ENCODE assay signal across 14 cellular contexts in the genomic region with DNA sequence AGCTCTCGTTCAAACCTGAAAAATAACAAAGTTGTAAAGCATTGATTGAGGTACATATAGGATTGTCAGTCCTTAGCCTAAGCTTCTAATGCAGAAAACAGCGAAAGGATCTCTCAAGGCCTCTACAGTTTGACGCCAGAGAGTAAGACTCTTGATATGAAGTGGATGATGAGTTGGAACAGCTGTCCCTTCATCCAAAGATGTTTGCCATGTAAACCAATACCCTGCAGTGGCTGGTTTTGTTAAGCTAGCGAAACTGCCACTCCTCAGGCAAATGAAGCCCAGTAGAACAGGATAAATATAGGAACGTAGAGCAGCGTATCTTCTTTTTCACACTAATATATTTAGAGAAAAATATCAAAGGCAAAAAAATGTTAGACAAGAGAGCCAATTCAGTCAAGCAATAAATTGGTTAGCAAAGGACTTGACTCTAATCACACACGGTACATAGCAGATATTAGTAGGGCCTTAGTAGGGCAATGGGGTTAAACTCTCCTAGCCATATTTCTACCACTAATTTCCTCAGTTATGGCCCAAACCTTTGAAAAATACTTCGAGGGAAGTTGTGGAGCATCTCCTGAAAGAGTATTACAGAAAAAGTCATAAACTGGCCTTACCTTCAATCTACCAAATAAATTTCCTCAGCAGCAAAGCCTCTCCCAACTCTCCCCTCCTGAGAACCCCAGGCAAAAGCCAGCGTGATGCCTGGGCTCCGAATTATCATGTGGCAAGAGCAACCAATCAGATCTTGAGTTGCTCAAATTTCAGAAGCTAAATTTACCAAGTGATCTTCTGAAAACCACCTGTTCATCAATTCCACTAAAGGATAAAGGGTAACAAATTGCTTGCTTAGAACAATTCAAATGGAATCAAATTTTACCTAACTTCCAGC. TPM values are rescaled to one million over a fixed set of nuclear protein-coding genes. Genes with fewer than 3 reads are reported as not detected.
DNase-seq lines count a peak whose midpoint lies in the region; ATAC-seq and TF ChIP-seq lines count a peak whose summit lies in the region.
"Had no signal": no experiment of that assay in that cellular context is flagged by ENCODE, and none has a peak within 500 bp of the region (broad histone marks: within the 10 kb centered on the region; RNA-seq: fewer than 3 reads in every experiment).

A gene with protein sequence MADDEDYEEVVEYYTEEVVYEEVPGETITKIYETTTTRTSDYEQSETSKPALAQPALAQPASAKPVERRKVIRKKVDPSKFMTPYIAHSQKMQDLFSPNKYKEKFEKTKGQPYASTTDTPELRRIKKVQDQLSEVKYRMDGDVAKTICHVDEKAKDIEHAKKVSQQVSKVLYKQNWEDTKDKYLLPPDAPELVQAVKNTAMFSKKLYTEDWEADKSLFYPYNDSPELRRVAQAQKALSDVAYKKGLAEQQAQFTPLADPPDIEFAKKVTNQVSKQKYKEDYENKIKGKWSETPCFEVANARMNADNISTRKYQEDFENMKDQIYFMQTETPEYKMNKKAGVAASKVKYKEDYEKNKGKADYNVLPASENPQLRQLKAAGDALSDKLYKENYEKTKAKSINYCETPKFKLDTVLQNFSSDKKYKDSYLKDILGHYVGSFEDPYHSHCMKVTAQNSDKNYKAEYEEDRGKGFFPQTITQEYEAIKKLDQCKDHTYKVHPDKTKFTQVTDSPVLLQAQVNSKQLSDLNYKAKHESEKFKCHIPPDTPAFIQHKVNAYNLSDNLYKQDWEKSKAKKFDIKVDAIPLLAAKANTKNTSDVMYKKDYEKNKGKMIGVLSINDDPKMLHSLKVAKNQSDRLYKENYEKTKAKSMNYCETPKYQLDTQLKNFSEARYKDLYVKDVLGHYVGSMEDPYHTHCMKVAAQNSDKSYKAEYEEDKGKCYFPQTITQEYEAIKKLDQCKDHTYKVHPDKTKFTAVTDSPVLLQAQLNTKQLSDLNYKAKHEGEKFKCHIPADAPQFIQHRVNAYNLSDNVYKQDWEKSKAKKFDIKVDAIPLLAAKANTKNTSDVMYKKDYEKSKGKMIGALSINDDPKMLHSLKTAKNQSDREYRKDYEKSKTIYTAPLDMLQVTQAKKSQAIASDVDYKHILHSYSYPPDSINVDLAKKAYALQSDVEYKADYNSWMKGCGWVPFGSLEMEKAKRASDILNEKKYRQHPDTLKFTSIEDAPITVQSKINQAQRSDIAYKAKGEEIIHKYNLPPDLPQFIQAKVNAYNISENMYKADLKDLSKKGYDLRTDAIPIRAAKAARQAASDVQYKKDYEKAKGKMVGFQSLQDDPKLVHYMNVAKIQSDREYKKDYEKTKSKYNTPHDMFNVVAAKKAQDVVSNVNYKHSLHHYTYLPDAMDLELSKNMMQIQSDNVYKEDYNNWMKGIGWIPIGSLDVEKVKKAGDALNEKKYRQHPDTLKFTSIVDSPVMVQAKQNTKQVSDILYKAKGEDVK (N-terminal part only) (minus strand): TSS at position 696 of the 892 bp plus-strand sequence. CDS start 1,320 bp downstream, outside the sequence.

- no peak for TF ChIP-seq CTCF in heart left ventricle (IDR thresholded peaks at IDR 0.05)
- no peak for TF ChIP-seq CTCF in WI38 (IDR thresholded peaks at IDR 0.05; ENCODE audit: low read depth, low read length)

- H3K4me1 ChIP-seq in right cardiac atrium (ENCODE audit: control insufficient read depth, insufficient read depth, low read length), result no peaks in the 10 kb centered on the region
- peaks cover 0 to 4% (median 0%) of the 10 kb centered on the region in 12 donors for H3K4me1 ChIP-seq in heart left ventricle
- H3K4me1 ChIP-seq: vagina had no signal

- WGBS in right cardiac atrium, result 76% methylated on average over 10 of the region's 10 CpGs
- 82 to 92% (median 86%) methylated on average over 10 of the region's 10 CpGs for WGBS in heart left ventricle, 4 donors

- TF ChIP-seq POLR2A in heart left ventricle (IDR thresholded peaks at IDR 0.05), result no peak

- no peak within 1 kb of the TSS for H3K27ac ChIP-seq in right cardiac atrium (ENCODE audit: low read length)
- no peak within 1 kb of the TSS for H3K27ac ChIP-seq in heart left ventricle
- H3K27ac ChIP-seq: cardiac muscle cell, vagina had no signal

- no peaks in the 10 kb centered on the region for H3K36me3 ChIP-seq in heart left ventricle
- H3K36me3 ChIP-seq: cardiac muscle cell, vagina had no signal

- peaks cover under 1% of the 10 kb centered on the region for H3K9me3 ChIP-seq in right cardiac atrium (ENCODE audit: control insufficient read depth, low read length)
- H3K9me3 ChIP-seq in heart left ventricle, result peaks cover 0 to 4% (median 1%) of the 10 kb centered on the region in 12 donors
- H3K9me3 ChIP-seq: vagina had no signal

- DNase-seq in right cardiac atrium, result no peak
- DNase-seq in heart left ventricle, result no peak
- peak; percentile 72 for DNase-seq in NCI-H2171 (lab: John Stamatoyannopoulos, UW)
- DNase-seq in GM19240 (ENCODE audit: insufficient read length, low spot score), result no peak
- DNase-seq in H4 (ENCODE audit: low spot score), result no peak
- DNase-seq: activated CD4-positive, alpha-beta T cell treated with anti-CD3 and anti-CD28 coated beads for 48 hours; activated T-cell treated with anti-CD3 and anti-CD28 coated beads for 4 hours; foreskin melanocyte; mesenchymal stem cell had no signal

- H3K27me3 ChIP-seq in right cardiac atrium (ENCODE audit: control insufficient read depth, insufficient read depth) (no peaks in the 10 kb centered on the region), heart left ventricle (no peaks in the 10 kb centered on the region)
- H3K27me3 ChIP-seq: cardiac muscle cell, vagina had no signal

- no peak for ATAC-seq in right cardiac atrium
- no peak for ATAC-seq in heart left ventricle
- no peak for ATAC-seq in HG03159 (IDR thresholded peaks at IDR 0.05; ENCODE audit: unreplicated experiment)
- ATAC-seq in GM21360 (IDR thresholded peaks at IDR 0.05; ENCODE audit: unreplicated experiment), result no peak

- H3K4me3 ChIP-seq in right cardiac atrium (ENCODE audit: low read length) (no peak within 1 kb of the TSS), heart left ventricle (no peak within 1 kb of the TSS), WI38 (ENCODE audit: low read depth, low read length) (0 out of 2 replicates have a peak within 1 kb of the TSS, but pooled peaks have one; percentile 1)
- H3K4me3 ChIP-seq: cardiac muscle cell, vagina had no signal

- intact Hi-C loops in right cardiac atrium (cut with DNase I), result no loop called here
- intact Hi-C loops in heart left ventricle (cut with DNase I), result no loop called here

RNA-seq across cellular contexts. Expression of the gene that starts here (rescaled TPM):
- total RNA-seq in right cardiac atrium (10 to 100 TPM; 31.5 to 48.5 (median 38.9) TPM), heart left ventricle (10 to 100 TPM in 2 of 9 donors, 1 to 10 TPM in 6, under 1 TPM in 1; 0.72 to 23.9 (median 3.0) TPM)
- polyA plus RNA-seq in right cardiac atrium (31.0 TPM), heart left ventricle (1 to 10 TPM in 1 of 2 donors, under 1 TPM in 1; 0.43 to 4.4 TPM)
- 0.06 and 0.52 TPM in 2 replicates for total RNA-seq in H4 (2014; rRNA removed; shearing (Covaris generic))
